ENCODE assay signal across 19 cellular contexts in the genomic region with DNA sequence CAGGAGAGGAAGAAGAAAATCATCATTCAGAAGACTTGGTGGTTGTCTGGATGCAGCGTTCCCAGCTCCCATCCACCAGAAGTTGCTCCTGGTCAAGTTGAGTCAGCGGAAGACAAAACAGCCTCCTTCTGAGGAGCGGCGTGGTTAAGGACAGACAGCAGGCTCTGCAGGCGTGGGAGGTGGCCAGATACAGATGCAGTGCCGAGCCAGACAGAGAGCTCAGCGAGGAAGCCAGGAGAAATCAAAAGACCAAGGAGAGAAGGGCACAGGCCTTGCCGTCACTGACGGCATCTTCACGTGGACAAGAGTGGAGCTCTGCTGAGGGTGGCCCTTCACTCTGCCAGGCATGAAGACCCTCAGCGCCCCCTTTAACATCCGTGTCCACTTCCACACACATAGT.
"Had no signal": no experiment of that assay in that cellular context is flagged by ENCODE, and none has a peak within 500 bp of the region (broad histone marks: within the 10 kb centered on the region; RNA-seq: fewer than 3 reads in every experiment).

No MANE protein-coding gene starts in this region.

- H3K4me3 Mint-ChIP-seq: central memory CD8-positive, alpha-beta T cell; dendritic cell treated with granulocyte-macrophage colony-stimulating factor and Interleukin-4, amounts not matched to agents 40 ng/mL and 50 ng/mL, for 4 days; effector memory CD8-positive, alpha-beta T cell; naive thymus-derived CD4-positive, alpha-beta T cell; stimulated activated naive B cell treated with anti-CD40 and anti-IgM and Interleukin-4, amounts not matched to agents 10 μg/mL and 1 μg/mL and 100 μg/mL, for 72 hours; stimulated activated naive CD8-positive, alpha-beta T cell treated with anti-CD3 and anti-CD28 coated beads, Interleukin-15, amount 100 ng/mL, for 72 hours had no signal

- H3K27me3 Mint-ChIP-seq: dendritic cell treated with granulocyte-macrophage colony-stimulating factor and Interleukin-4, amounts not matched to agents 40 ng/mL and 50 ng/mL, for 4 days had no signal

- H3K4me1 Mint-ChIP-seq: central memory CD8-positive, alpha-beta T cell; naive thymus-derived CD4-positive, alpha-beta T cell; stimulated activated naive B cell treated with anti-CD40 and anti-IgM and Interleukin-4, amounts not matched to agents 10 μg/mL and 1 μg/mL and 100 μg/mL, for 72 hours; stimulated activated naive CD8-positive, alpha-beta T cell treated with anti-CD3 and anti-CD28 coated beads, Interleukin-15, amount 100 ng/mL, for 72 hours had no signal

- H3K4me3 ChIP-seq: gastrocnemius medialis, heart right ventricle, right atrium auricular region, sigmoid colon, skin epidermis, thoracic aorta, transverse colon had no signal

- H3K27ac ChIP-seq: gastrocnemius medialis, heart right ventricle, right atrium auricular region, sigmoid colon, skin epidermis, thoracic aorta, transverse colon had no signal

- H3K36me3 ChIP-seq: gastrocnemius medialis, heart right ventricle, right atrium auricular region, sigmoid colon, thoracic aorta, transverse colon had no signal

- H3K4me1 ChIP-seq: gastrocnemius medialis, right atrium auricular region, transverse colon had no signal

- DNase-seq: effector memory CD8-positive, alpha-beta T cell; gastrocnemius medialis; heart right ventricle; hypothalamus; kidney glomerular epithelial cell; mammary epithelial cell; naive thymus-derived CD4-positive, alpha-beta T cell; occipital lobe; sigmoid colon; stimulated activated CD4-positive, alpha-beta T cell treated with anti-CD3 and anti-CD28 coated beads, Interleukin-2, amount 100 ng/mL, for 24 hours; stimulated activated CD4-positive, alpha-beta T cell treated with anti-CD3 and anti-CD28 coated beads, Interleukin-4, amount 100 ng/mL, for 4 hours; stimulated activated naive B cell treated with anti-CD40 and anti-IgM and Interleukin-4, amounts not matched to agents 10 μg/mL and 1 μg/mL and 100 μg/mL, for 72 hours; stimulated activated naive CD8-positive, alpha-beta T cell treated with anti-CD3 and anti-CD28 coated beads, Interleukin-15, amount 100 ng/mL, for 72 hours; transverse colon had no signal

- H3K27me3 ChIP-seq: gastrocnemius medialis, right atrium auricular region, sigmoid colon, transverse colon had no signal

- H3K27ac Mint-ChIP-seq: dendritic cell treated with granulocyte-macrophage colony-stimulating factor and Interleukin-4, amounts not matched to agents 40 ng/mL and 50 ng/mL, for 4 days; naive thymus-derived CD4-positive, alpha-beta T cell; stimulated activated naive B cell treated with anti-CD40 and anti-IgM and Interleukin-4, amounts not matched to agents 10 μg/mL and 1 μg/mL and 100 μg/mL, for 72 hours; stimulated activated naive CD8-positive, alpha-beta T cell treated with anti-CD3 and anti-CD28 coated beads, Interleukin-15, amount 100 ng/mL, for 72 hours had no signal

- H3K36me3 Mint-ChIP-seq: stimulated activated naive B cell treated with anti-CD40 and anti-IgM and Interleukin-4, amounts not matched to agents 10 μg/mL and 1 μg/mL and 100 μg/mL, for 72 hours had no signal
